14 cellular contexts compared by ENCODE assay signal in the genomic region with DNA sequence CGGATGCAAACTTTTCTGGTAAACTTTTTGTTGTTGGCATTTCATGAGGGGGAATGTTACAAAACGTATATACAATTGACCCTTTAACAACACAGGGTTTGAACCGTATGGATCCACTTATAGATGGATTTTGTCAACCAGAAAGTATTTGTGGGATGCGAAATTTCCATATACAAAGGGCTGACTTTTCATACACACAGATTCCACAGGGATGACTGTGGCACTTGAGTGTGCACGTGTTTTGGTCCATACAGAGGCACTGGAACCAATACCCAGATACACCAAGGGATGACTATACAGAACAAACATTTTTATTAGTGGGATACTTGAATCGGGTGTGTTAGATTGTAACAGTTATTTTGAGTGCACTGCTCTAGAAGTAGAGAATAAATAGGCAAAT. TPM values are rescaled to one million over a fixed set of nuclear protein-coding genes. Genes with fewer than 3 reads are reported as not detected.
DNase-seq lines count a peak whose midpoint lies in the region; ATAC-seq and TF ChIP-seq lines count a peak whose summit lies in the region.
"Had no signal": no experiment of that assay in that cellular context is flagged by ENCODE, and none has a peak within 500 bp of the region (broad histone marks: within the 10 kb centered on the region; RNA-seq: fewer than 3 reads in every experiment).

No MANE protein-coding gene starts in this region.

- ATAC-seq in RWPE2 (ENCODE audit: low read depth) = peak; percentile 87
- ATAC-seq in activated CD4-positive, alpha-beta T cell treated with anti-CD3 and anti-CD28 coated beads for 36 hours = no peak
- ATAC-seq: activated naive CD8-positive, alpha-beta T cell treated with anti-CD3 and anti-CD28 coated beads, Interleukin-2, amount 50 U/mL, for 24 hours had no signal

- POLR2A ChIA-PET in activated CD4-positive, alpha-beta T cell treated with anti-CD3 and anti-CD28 coated beads for 36 hours (lab: Charles Lee) = no interaction called here

- H2BK120ac ChIP-seq in neuronal stem cell (ENCODE audit: low read depth, low read length) = no peak overlapping the region

- H3K4me3 ChIP-seq in RWPE2 (ENCODE audit: severe bottlenecking) = no peak overlapping the region
- no peak overlapping the region for H3K4me3 ChIP-seq in skeletal muscle satellite cell (ENCODE audit: low read length)
- no peak overlapping the region for H3K4me3 ChIP-seq in neuronal stem cell (ENCODE audit: low read length in 2 of 2)
- H3K4me3 ChIP-seq: PC-9 had no signal

- no peak overlapping the region for H2BK15ac ChIP-seq in neuronal stem cell (ENCODE audit: low read length)

- H3K18ac ChIP-seq in neuronal stem cell (ENCODE audit: low read length) = no peak overlapping the region

- H3K4me1 Mint-ChIP-seq in activated CD4-positive, alpha-beta T cell treated with anti-CD3 and anti-CD28 coated beads for 36 hours = no peaks in the 10 kb centered on the region
- H3K4me1 Mint-ChIP-seq: activated naive CD8-positive, alpha-beta T cell treated with anti-CD3 and anti-CD28 coated beads, Interleukin-2, amount 50 U/mL, for 24 hours; H9 had no signal

- H2AFZ ChIP-seq in neuronal stem cell (ENCODE audit: low read length) = no peak overlapping the region
- H2AFZ ChIP-seq: PC-9 had no signal

- peak overlapping the region; percentile 10 for H3K9ac ChIP-seq in skeletal muscle satellite cell (ENCODE audit: low read depth, low read length)
- H3K9ac ChIP-seq in neuronal stem cell (ENCODE audit: low read depth, low read length, poor library complexity) = no peak overlapping the region

- H3K36me3 ChIP-seq in RWPE2 (ENCODE audit: low read depth) = no peaks in the 10 kb centered on the region; the same call in 1 of the 2 replicates
- H3K36me3 ChIP-seq in skeletal muscle satellite cell (ENCODE audit: insufficient read depth, low read length) = no peaks in the 10 kb centered on the region
- peaks cover 0 to 5% of the 10 kb centered on the region in 2 donors for H3K36me3 ChIP-seq in neuronal stem cell (replicated peaks in 1 of 2; ENCODE audit: control insufficient read depth in 2 of 2, insufficient read depth in 2 of 2, low read length in 2 of 2)

- intact Hi-C loops in activated CD4-positive, alpha-beta T cell treated with anti-CD3 and anti-CD28 coated beads for 36 hours (cut with DNase I, micrococcal nuclease) = no loop called here

- no peak overlapping the region for H4K91ac ChIP-seq in neuronal stem cell (ENCODE audit: low read depth, low read length, poor library complexity)

- TF ChIP-seq CTCF in RWPE2 (IDR thresholded peaks at IDR 0.05; ENCODE audit: poor library complexity, severe bottlenecking) = no peak

- no peak overlapping the region for H3K23ac ChIP-seq in neuronal stem cell (ENCODE audit: low read depth, low read length, poor library complexity)

- no peak overlapping the region for H2BK5ac ChIP-seq in neuronal stem cell (ENCODE audit: low read length)

- H3K4me2 ChIP-seq in skeletal muscle satellite cell (ENCODE audit: low read length) = peak overlapping the region; percentile 28
- H3K4me2 ChIP-seq in neuronal stem cell (ENCODE audit: insufficient read depth, low read length, poor library complexity, severe bottlenecking) = no peak overlapping the region
- H3K4me2 ChIP-seq: PC-9 had no signal

- no peak overlapping the region for H2BK12ac ChIP-seq in neuronal stem cell (ENCODE audit: low read length)

- no peaks in the 10 kb centered on the region for H3K27me3 ChIP-seq in RWPE2 (ENCODE audit: insufficient read depth, poor library complexity, severe bottlenecking)
- H3K27me3 ChIP-seq in skeletal muscle satellite cell (ENCODE audit: control insufficient read depth, insufficient read depth, low read length) = no peaks in the 10 kb centered on the region
- no peaks in the 10 kb centered on the region for H3K27me3 ChIP-seq in neuronal stem cell (ENCODE audit: control insufficient read depth in 3 of 3, insufficient read depth in 3 of 3, low read depth in 1 of 3, low read length in 3 of 3)

- peak overlapping the region; percentile 63 for H3K27ac ChIP-seq in RWPE2 (ENCODE audit: poor library complexity, severe bottlenecking)
- H3K27ac ChIP-seq in neuronal stem cell (replicated peaks; ENCODE audit: low read length) = no peak overlapping the region
- H3K27ac ChIP-seq: PC-9 had no signal

- no peak overlapping the region for H3K4ac ChIP-seq in neuronal stem cell (ENCODE audit: low read length)

- no peak overlapping the region for H4K8ac ChIP-seq in neuronal stem cell (ENCODE audit: low read depth, low read length)

- no peaks in the 10 kb centered on the region for H3K9me3 Mint-ChIP-seq in activated CD4-positive, alpha-beta T cell treated with anti-CD3 and anti-CD28 coated beads for 36 hours (ENCODE audit: low read depth)
- H3K9me3 Mint-ChIP-seq: activated naive CD8-positive, alpha-beta T cell treated with anti-CD3 and anti-CD28 coated beads, Interleukin-2, amount 50 U/mL, for 24 hours; H9 had no signal

- H3K4me1 ChIP-seq in RWPE2 (ENCODE audit: insufficient read depth, poor library complexity, severe bottlenecking) (peaks cover 36% of the 10 kb centered on the region), skeletal muscle satellite cell (ENCODE audit: control insufficient read depth, insufficient read depth, low read length) (peaks cover 24% of the 10 kb centered on the region), neuronal stem cell (ENCODE audit: control insufficient read depth in 2 of 2, insufficient read depth in 1 of 2, low read depth in 1 of 2, low read length in 2 of 2) (no peaks in the 10 kb centered on the region)

- CTCF ChIA-PET in activated CD4-positive, alpha-beta T cell treated with anti-CD3 and anti-CD28 coated beads for 36 hours (lab: Charles Lee) = interaction anchor here (1.0 kb wide), 2 partner anchors 21 to 400 kb away, joined by 3 to 4 read pairs; no protein-coding TSS in a partner anchor

- no peak overlapping the region for H3K14ac ChIP-seq in neuronal stem cell (ENCODE audit: low read length)

- no peaks in the 10 kb centered on the region for H3K9me3 ChIP-seq in RWPE2 (ENCODE audit: severe bottlenecking)
- no peaks in the 10 kb centered on the region for H3K9me3 ChIP-seq in skeletal muscle satellite cell (replicated peaks; ENCODE audit: low read length)
- no peaks in the 10 kb centered on the region for H3K9me3 ChIP-seq in neuronal stem cell (replicated peaks in 1 of 2; ENCODE audit: control insufficient read depth in 2 of 2, insufficient read depth in 1 of 2, low read depth in 1 of 2, low read length in 2 of 2)

- peak; percentile 79 for DNase-seq in GM04504 (ENCODE audit: low read depth)
- no peak for DNase-seq in RWPE2 (ENCODE audit: low spot score)
- peak; percentile 75 for DNase-seq in fibroblast of gingiva (ENCODE audit: low read depth)
- no peak for DNase-seq in NCI-H1694 (lab: John Stamatoyannopoulos, UW)
- DNase-seq in activated T-cell treated with anti-CD3 and anti-CD28 coated beads, Interleukin-2, amount 50 U/mL, for 48 hours = no peak
- no peak for DNase-seq in neuronal stem cell (ENCODE audit: low spot score)
- no peak for DNase-seq in activated CD4-positive, alpha-beta T cell treated with anti-CD3 and anti-CD28 coated beads for 36 hours
- DNase-seq: activated naive CD8-positive, alpha-beta T cell treated with anti-CD3 and anti-CD28 coated beads, Interleukin-2, amount 50 U/mL, for 24 hours; H9; NCI-H2081 treated with DMSO at 0.1 percent for 48 hours; PC-9 had no signal

- peaks cover 4% of the 10 kb centered on the region for H3K36me3 Mint-ChIP-seq in activated CD4-positive, alpha-beta T cell treated with anti-CD3 and anti-CD28 coated beads for 36 hours (ENCODE audit: low read depth)

- H3K27ac Mint-ChIP-seq in activated CD4-positive, alpha-beta T cell treated with anti-CD3 and anti-CD28 coated beads for 36 hours = no peak overlapping the region
- H3K27ac Mint-ChIP-seq: activated naive CD8-positive, alpha-beta T cell treated with anti-CD3 and anti-CD28 coated beads, Interleukin-2, amount 50 U/mL, for 24 hours; H9 had no signal

- no peaks in the 10 kb centered on the region for H3K27me3 Mint-ChIP-seq in activated CD4-positive, alpha-beta T cell treated with anti-CD3 and anti-CD28 coated beads for 36 hours
- H3K27me3 Mint-ChIP-seq: activated naive CD8-positive, alpha-beta T cell treated with anti-CD3 and anti-CD28 coated beads, Interleukin-2, amount 50 U/mL, for 24 hours had no signal

- H3K4me3 Mint-ChIP-seq in activated CD4-positive, alpha-beta T cell treated with anti-CD3 and anti-CD28 coated beads for 36 hours = no peak overlapping the region
- H3K4me3 Mint-ChIP-seq: activated naive CD8-positive, alpha-beta T cell treated with anti-CD3 and anti-CD28 coated beads, Interleukin-2, amount 50 U/mL, for 24 hours; H9 had no signal

- no CpG with 5 or more reads among the region's 6 CpGs for WGBS in neuronal stem cell (ENCODE audit: extremely low coverage in 2 of 2, insufficient read length in 2 of 2, insufficient replicate concordance in 1 of 2), 2 donors

- H3K79me1 ChIP-seq in neuronal stem cell (ENCODE audit: low read depth, low read length) = no peaks in the 10 kb centered on the region

- no peak overlapping the region for H2AK5ac ChIP-seq in neuronal stem cell (ENCODE audit: low read depth, low read length)

RNA-seq across cellular contexts. Expression of gene CCT2, which starts 29.8 kb away (rescaled TPM):
- 284 and 326 TPM in 2 replicates for total RNA-seq in skeletal muscle satellite cell (2012; rRNA removed)
- polyA plus RNA-seq in neuronal stem cell (2013, experiment 1 of 2) = 363 TPM
- 360 TPM for polyA plus RNA-seq in neuronal stem cell (2013, experiment 2 of 2)
- 100 to 1,000 TPM; 293 to 360 TPM for total RNA-seq in activated CD4-positive, alpha-beta T cell treated with anti-CD3 and anti-CD28 coated beads for 36 hours

RNA-seq across cellular contexts. Expression of gene LRRC10, which starts 55.2 kb away (rescaled TPM):
- not detected in 2 replicates for total RNA-seq in skeletal muscle satellite cell (2012; rRNA removed)
- polyA plus RNA-seq in neuronal stem cell (2013, experiment 1 of 2) = not detected
- not detected for polyA plus RNA-seq in neuronal stem cell (2013, experiment 2 of 2)
- total RNA-seq in activated CD4-positive, alpha-beta T cell treated with anti-CD3 and anti-CD28 coated beads for 36 hours = not detected
- total RNA-seq: H9, PC-9, renal cortical epithelial cell, subcutaneous adipose tissue had no signal

Comparison
In these comparisons a context has a peak if more than half of its experiments do, and no peak if none do; other contexts are left out.
1. DNase-seq: peak in GM04504 (single experiment) and fibroblast of gingiva (single experiment); none in RWPE2 (single experiment), NCI-H1694 (single experiment), activated T-cell treated with anti-CD3 and anti-CD28 coated beads, Interleukin-2, amount 50 U/mL, for 48 hours (0 of 2), neuronal stem cell (single experiment) and activated CD4-positive, alpha-beta T cell treated with anti-CD3 and anti-CD28 coated beads for 36 hours (single experiment).